38 cellular contexts compared by ENCODE assay signal in genomic region chr15:42038401-42038800, GRCh38. TPM values are rescaled to one million over a fixed set of nuclear protein-coding genes. Genes with fewer than 3 reads are reported as not detected.
"Had no signal": no experiment of that assay in that cellular context is flagged by ENCODE, and none has a peak within 500 bp of the region (broad histone marks: within the 10 kb centered on the region; RNA-seq: fewer than 3 reads in every experiment).

No MANE protein-coding gene starts in this region.

- H3K36me3 Mint-ChIP-seq: activated CD4-positive, alpha-beta memory T cell treated with anti-CD3 and anti-CD28 coated beads for 36 hours; activated naive CD4-positive, alpha-beta T cell treated with anti-CD3 and anti-CD28 coated beads, Interleukin-2, amount 50 U/mL, for 72 hours; activated naive CD8-positive, alpha-beta T cell treated with anti-CD3 and anti-CD28 coated beads for 36 hours had no signal

- DNase-seq: activated B cell treated with CpG ODN at 0.5 μM for 24 hours; activated CD4-positive, alpha-beta memory T cell treated with anti-CD3 and anti-CD28 coated beads for 36 hours; activated CD4-positive, alpha-beta T cell treated with anti-CD3 and anti-CD28 coated beads for 4 hours; activated CD4-positive, alpha-beta T cell treated with anti-CD3 and anti-CD28 coated beads, Interleukin-2, amount 10 ng/mL, durations not matched to agents 24 days and 14 days; activated CD4-positive, alpha-beta T cell treated with anti-CD3 and anti-CD28 coated beads, Interleukin-2, amount 50 U/mL, for 1 hour; activated CD4-positive, alpha-beta T cell treated with anti-CD3 and anti-CD28 coated beads, Interleukin-2, amount 50 U/mL, for 4 hours; activated CD4-positive, CD25-positive, alpha-beta regulatory T cell treated with anti-CD3 and anti-CD28 coated beads, Interleukin-2, amount 50 U/mL, for 72 hours; activated CD8-positive, alpha-beta memory T cell treated with anti-CD3 and anti-CD28 coated beads, Interleukin-2, amount 50 U/mL, for 4 hours; activated CD8-positive, alpha-beta T cell treated with anti-CD3 and anti-CD28 coated beads for 36 hours; activated effector memory CD4-positive, alpha-beta T cell treated with anti-CD3 and anti-CD28 coated beads, Interleukin-2, amount 50 U/mL, for 16 hours; activated gamma-delta T cell treated with Interleukin-2 at 50 U/mL for 16 hours; activated naive CD4-positive, alpha-beta T cell; activated naive CD4-positive, alpha-beta T cell treated with anti-CD3 and anti-CD28 coated beads for 36 hours; activated naive CD4-positive, alpha-beta T cell treated with anti-CD3 and anti-CD28 coated beads, Interleukin-2, amount 50 U/mL, for 16 hours; activated naive CD8-positive, alpha-beta T cell treated with anti-CD3 and anti-CD28 coated beads for 36 hours; activated T-cell treated with anti-CD3 and anti-CD28 coated beads for 4 hours; activated T-cell treated with anti-CD3 and anti-CD28 coated beads, Interleukin-2, amount 50 U/mL, for 1 hour; activated T-cell treated with anti-CD3 and anti-CD28 coated beads, Interleukin-2, amount 50 U/mL, for 4 hours; activated T-cell treated with anti-CD3 and anti-CD28 coated beads, Interleukin-2, amount 50 U/mL, for 72 hours; amniotic stem cell; aorta; brain microvascular endothelial cell; T-helper 1 cell; T-helper 2 cell; T-helper 9 cell had no signal

- H3K4me3 Mint-ChIP-seq: activated B cell treated with CpG ODN at 0.5 μM for 24 hours; activated CD4-positive, alpha-beta memory T cell treated with anti-CD3 and anti-CD28 coated beads for 36 hours; activated CD4-positive, alpha-beta T cell treated with anti-CD3 and anti-CD28 coated beads, Interleukin-2, amount 10 ng/mL, durations not matched to agents 24 days and 14 days; activated CD8-positive, alpha-beta T cell treated with anti-CD3 and anti-CD28 coated beads for 36 hours; activated naive CD4-positive, alpha-beta T cell treated with anti-CD3 and anti-CD28 coated beads for 36 hours; activated naive CD8-positive, alpha-beta T cell treated with anti-CD3 and anti-CD28 coated beads for 36 hours; activated T-cell treated with anti-CD3 and anti-CD28 coated beads, Interleukin-2, amount 50 U/mL, for 4 hours; activated T-cell treated with anti-CD3 and anti-CD28 coated beads, Interleukin-2, amount 50 U/mL, for 72 hours; activated T-helper 1 cell treated with anti-CD3 and anti-CD28 coated beads, Interleukin-12 subunit alpha, Interleukin-12 subunit beta, Interleukin-2, Interleukin-4 antibody, amounts not matched to agents 30 ng/mL and 10 ng/mL and 1 ng/mL, durations not matched to agents 14 hours and 24 hours and 36 hours; activated T-helper 17 cell treated with anti-CD3 and anti-CD28 coated beads, Interleukin-2, amount 50 U/mL, for 72 hours; central memory CD8-positive, alpha-beta T cell; T-helper 1 cell treated with Interleukin-12 subunit alpha and Interleukin-12 subunit beta and Interleukin-4 antibody, amounts not matched to agents 30 μg/mL and 1 μg/mL, for 36 hours; T-helper 2 cell treated with Interferon-gamma antibody and Interleukin-4, amounts not matched to agents 5 μg/mL and 100 μg/mL, for 36 hours had no signal

- H3K9me3 Mint-ChIP-seq: activated B cell treated with CpG ODN at 0.5 μM for 24 hours; activated CD4-positive, alpha-beta memory T cell treated with anti-CD3 and anti-CD28 coated beads for 36 hours; activated CD4-positive, alpha-beta T cell treated with anti-CD3 and anti-CD28 coated beads, Interleukin-2, amount 10 ng/mL, durations not matched to agents 24 days and 14 days; activated CD8-positive, alpha-beta T cell treated with anti-CD3 and anti-CD28 coated beads for 36 hours; activated naive CD4-positive, alpha-beta T cell treated with anti-CD3 and anti-CD28 coated beads for 36 hours; activated naive CD4-positive, alpha-beta T cell treated with anti-CD3 and anti-CD28 coated beads, Interleukin-2, amount 50 U/mL, for 72 hours; activated naive CD8-positive, alpha-beta T cell treated with anti-CD3 and anti-CD28 coated beads for 36 hours; activated T-cell treated with anti-CD3 and anti-CD28 coated beads, Interleukin-2, amount 50 U/mL, for 4 hours; activated T-cell treated with anti-CD3 and anti-CD28 coated beads, Interleukin-2, amount 50 U/mL, for 72 hours; activated T-helper 1 cell treated with anti-CD3 and anti-CD28 coated beads, Interleukin-12 subunit alpha, Interleukin-12 subunit beta, Interleukin-2, Interleukin-4 antibody, amounts not matched to agents 30 ng/mL and 10 ng/mL and 1 ng/mL, durations not matched to agents 14 hours and 24 hours and 36 hours; activated T-helper 17 cell treated with anti-CD3 and anti-CD28 coated beads, Interleukin-2, amount 50 U/mL, for 72 hours; central memory CD8-positive, alpha-beta T cell; T-helper 1 cell treated with Interleukin-12 subunit alpha and Interleukin-12 subunit beta and Interleukin-4 antibody, amounts not matched to agents 30 μg/mL and 1 μg/mL, for 36 hours; T-helper 2 cell treated with Interferon-gamma antibody and Interleukin-4, amounts not matched to agents 5 μg/mL and 100 μg/mL, for 36 hours had no signal

- FAIRE-seq: astrocyte, TTC549 had no signal

- H3K27ac Mint-ChIP-seq: activated B cell treated with CpG ODN at 0.5 μM for 24 hours; activated CD4-positive, alpha-beta memory T cell treated with anti-CD3 and anti-CD28 coated beads for 36 hours; activated CD4-positive, alpha-beta T cell treated with anti-CD3 and anti-CD28 coated beads, Interleukin-2, amount 10 ng/mL, durations not matched to agents 24 days and 14 days; activated CD8-positive, alpha-beta T cell treated with anti-CD3 and anti-CD28 coated beads for 36 hours; activated naive CD4-positive, alpha-beta T cell treated with anti-CD3 and anti-CD28 coated beads for 36 hours; activated naive CD4-positive, alpha-beta T cell treated with anti-CD3 and anti-CD28 coated beads, Interleukin-2, amount 50 U/mL, for 72 hours; activated naive CD8-positive, alpha-beta T cell treated with anti-CD3 and anti-CD28 coated beads for 36 hours; activated T-cell treated with anti-CD3 and anti-CD28 coated beads, Interleukin-2, amount 50 U/mL, for 72 hours; activated T-helper 1 cell treated with anti-CD3 and anti-CD28 coated beads, Interleukin-12 subunit alpha, Interleukin-12 subunit beta, Interleukin-2, Interleukin-4 antibody, amounts not matched to agents 30 ng/mL and 10 ng/mL and 1 ng/mL, durations not matched to agents 14 hours and 24 hours and 36 hours; activated T-helper 17 cell treated with anti-CD3 and anti-CD28 coated beads, Interleukin-2, amount 50 U/mL, for 72 hours; T-helper 1 cell treated with Interleukin-12 subunit alpha and Interleukin-12 subunit beta and Interleukin-4 antibody, amounts not matched to agents 30 μg/mL and 1 μg/mL, for 36 hours; T-helper 2 cell treated with Interferon-gamma antibody and Interleukin-4, amounts not matched to agents 5 μg/mL and 100 μg/mL, for 36 hours had no signal

- H3K36me3 ChIP-seq: adrenal gland, brain microvascular endothelial cell, breast epithelium had no signal

- H3K27me3 Mint-ChIP-seq: activated B cell treated with CpG ODN at 0.5 μM for 24 hours; activated CD4-positive, alpha-beta memory T cell treated with anti-CD3 and anti-CD28 coated beads for 36 hours; activated CD8-positive, alpha-beta T cell treated with anti-CD3 and anti-CD28 coated beads for 36 hours; activated naive CD8-positive, alpha-beta T cell treated with anti-CD3 and anti-CD28 coated beads for 36 hours had no signal

- H3K27me3 ChIP-seq: adrenal gland, body of pancreas, brain microvascular endothelial cell, breast epithelium had no signal

- H3K27ac ChIP-seq: adrenal gland, body of pancreas, brain microvascular endothelial cell, breast epithelium, VCaP had no signal

- H3K4me1 ChIP-seq: adrenal gland, body of pancreas, breast epithelium had no signal

- H3K9me3 ChIP-seq: adrenal gland, body of pancreas, breast epithelium had no signal

- ATAC-seq: activated CD8-positive, alpha-beta T cell treated with anti-CD3 and anti-CD28 coated beads for 36 hours; activated naive CD4-positive, alpha-beta T cell treated with anti-CD3 and anti-CD28 coated beads, Interleukin-2, amount 50 U/mL, for 72 hours; activated T-cell treated with anti-CD3 and anti-CD28 coated beads, Interleukin-2, amount 50 U/mL, for 4 hours; activated T-cell treated with anti-CD3 and anti-CD28 coated beads, Interleukin-2, amount 50 U/mL, for 72 hours; activated T-helper 17 cell treated with anti-CD3 and anti-CD28 coated beads, Interleukin-2, amount 50 U/mL, for 72 hours; body of pancreas had no signal

- H3K4me3 ChIP-seq: adrenal gland, body of pancreas, breast epithelium had no signal

RNA-seq across cellular contexts. Expression of gene PLA2G4E, which starts 17.6 kb away (rescaled TPM):
- total RNA-seq: activated B cell treated with CpG ODN at 0.5 μM for 24 hours; activated CD4-positive, alpha-beta memory T cell treated with anti-CD3 and anti-CD28 coated beads for 36 hours; activated CD4-positive, alpha-beta T cell treated with anti-CD3 and anti-CD28 coated beads, Interleukin-2, amount 10 ng/mL, durations not matched to agents 24 days and 14 days; activated CD8-positive, alpha-beta memory T cell treated with anti-CD3 and anti-CD28 coated beads for 36 hours; activated CD8-positive, alpha-beta T cell treated with anti-CD3 and anti-CD28 coated beads for 36 hours; activated naive CD4-positive, alpha-beta T cell treated with anti-CD3 and anti-CD28 coated beads for 36 hours; activated naive CD4-positive, alpha-beta T cell treated with anti-CD3 and anti-CD28 coated beads, Interleukin-2, amount 50 U/mL, for 72 hours; activated naive CD8-positive, alpha-beta T cell treated with anti-CD3 and anti-CD28 coated beads for 36 hours; activated T-cell treated with anti-CD3 and anti-CD28 coated beads, Interleukin-2, amount 50 U/mL, for 4 hours; activated T-cell treated with anti-CD3 and anti-CD28 coated beads, Interleukin-2, amount 50 U/mL, for 72 hours; activated T-helper 1 cell treated with anti-CD3 and anti-CD28 coated beads, Interleukin-12 subunit alpha, Interleukin-12 subunit beta, Interleukin-2, Interleukin-4 antibody, amounts not matched to agents 30 ng/mL and 10 ng/mL and 1 ng/mL, durations not matched to agents 14 hours and 24 hours and 36 hours; aorta; astrocyte; body of pancreas; breast epithelium had no signal
- polyA plus RNA-seq: aorta had no signal

RNA-seq across cellular contexts. Expression of gene PLA2G4D, which starts 56.0 kb away (rescaled TPM):
- total RNA-seq: activated B cell treated with CpG ODN at 0.5 μM for 24 hours; activated CD4-positive, alpha-beta memory T cell treated with anti-CD3 and anti-CD28 coated beads for 36 hours; activated CD4-positive, alpha-beta T cell treated with anti-CD3 and anti-CD28 coated beads, Interleukin-2, amount 10 ng/mL, durations not matched to agents 24 days and 14 days; activated CD8-positive, alpha-beta memory T cell treated with anti-CD3 and anti-CD28 coated beads for 36 hours; activated CD8-positive, alpha-beta T cell treated with anti-CD3 and anti-CD28 coated beads for 36 hours; activated naive CD4-positive, alpha-beta T cell treated with anti-CD3 and anti-CD28 coated beads for 36 hours; activated naive CD4-positive, alpha-beta T cell treated with anti-CD3 and anti-CD28 coated beads, Interleukin-2, amount 50 U/mL, for 72 hours; activated naive CD8-positive, alpha-beta T cell treated with anti-CD3 and anti-CD28 coated beads for 36 hours; activated T-cell treated with anti-CD3 and anti-CD28 coated beads, Interleukin-2, amount 50 U/mL, for 4 hours; activated T-cell treated with anti-CD3 and anti-CD28 coated beads, Interleukin-2, amount 50 U/mL, for 72 hours; activated T-helper 1 cell treated with anti-CD3 and anti-CD28 coated beads, Interleukin-12 subunit alpha, Interleukin-12 subunit beta, Interleukin-2, Interleukin-4 antibody, amounts not matched to agents 30 ng/mL and 10 ng/mL and 1 ng/mL, durations not matched to agents 14 hours and 24 hours and 36 hours; aorta; astrocyte; body of pancreas; breast epithelium had no signal
- polyA plus RNA-seq: aorta had no signal
